ENCODE assay signal across 8 cellular contexts in genomic region chr11:76444384-76445121, GRCh38. TPM values are rescaled to one million over a fixed set of nuclear protein-coding genes. Genes with fewer than 3 reads are reported as not detected.
DNase-seq lines count a peak whose midpoint lies in the region; ATAC-seq and TF ChIP-seq lines count a peak whose summit lies in the region.

Gene EMSY, plus strand, starts transcription at chr11:76445018. Its CDS starts 1,921 bp downstream, at chr11:76446939.

- TF ChIP-seq POLR2A in GM18951 (IDR thresholded peaks at IDR 0.05; ENCODE audit: extremely low read depth, insufficient read depth, insufficient read length) = peak; percentile 98

- H3K27ac ChIP-seq in caudate nucleus (ENCODE audit: low read depth, low read length) (peak within 1 kb of the TSS; percentile 94), smooth muscle cell (ENCODE audit: low read depth) (peak within 1 kb of the TSS; percentile 92)

- intact Hi-C loops in activated B cell treated with CpG ODN at 0.5 μM for 24 hours (cut with micrococcal nuclease) = loop anchor here (1.0 to 10.0 kb wide), 9 partner anchors 63 to 1190 kb away; partner anchors contain the start of genes ACER3, CLNS1A, DGAT2 and GVQW3

- DNase-seq in AG08395 (ENCODE audit: low spot score) = peak; percentile 98
- DNase-seq in NCI-H345 (lab: John Stamatoyannopoulos, UW) = peak; percentile 99
- DNase-seq in activated B cell treated with CpG ODN at 0.5 μM for 24 hours = peak; percentile 78
- DNase-seq in caudate nucleus (lab: John Stamatoyannopoulos, UW) = peak; percentile 79 to 100 (median 99)
- DNase-seq in iPS-NIHi7 (ENCODE audit: extremely low spot score) = peak; percentile 96
- peak; percentile 92 for DNase-seq in smooth muscle cell (lab: John Stamatoyannopoulos, UW; ENCODE audit: unreplicated experiment)

- CTCF ChIA-PET in activated B cell treated with CpG ODN at 0.5 μM for 24 hours (lab: Charles Lee) = no interaction called here

- peak within 1 kb of the TSS; percentile 98 for H3K9ac ChIP-seq in smooth muscle cell (ENCODE audit: low read depth)

- no peaks in the 10 kb centered on the region for H3K9me3 ChIP-seq in smooth muscle cell (replicated peaks; ENCODE audit: low read depth)

- peaks cover 22% of the 10 kb centered on the region for H4K20me1 ChIP-seq in smooth muscle cell (ENCODE audit: low read depth)

- H2AFZ ChIP-seq in smooth muscle cell (ENCODE audit: low read depth) = peak within 1 kb of the TSS; percentile 96

- H3K4me1 Mint-ChIP-seq in activated B cell treated with CpG ODN at 0.5 μM for 24 hours = peaks cover 31% of the 10 kb centered on the region

- peaks cover 27% of the 10 kb centered on the region for H3K4me1 ChIP-seq in smooth muscle cell (ENCODE audit: low read depth)

- H3K4me2 ChIP-seq in smooth muscle cell = peak within 1 kb of the TSS; percentile 91

- H3K9me3 Mint-ChIP-seq in activated B cell treated with CpG ODN at 0.5 μM for 24 hours = no peaks in the 10 kb centered on the region

- peak within 1 kb of the TSS; percentile 93 for H3K27ac Mint-ChIP-seq in activated B cell treated with CpG ODN at 0.5 μM for 24 hours

- POLR2A ChIA-PET in activated B cell treated with CpG ODN at 0.5 μM for 24 hours (lab: Charles Lee) = interaction anchor here (0.7 to 1.9 kb wide), 2 partner anchors 60 to 1550 kb away, joined by 3 to 4 read pairs; partner anchors contain the start of gene INTS4

- in situ Hi-C loops in GM18951 (cut with MboI; ENCODE audit: low sequenced_read_pairs, unreplicated experiment) = no loop called here

- no peaks in the 10 kb centered on the region for H3K27me3 Mint-ChIP-seq in activated B cell treated with CpG ODN at 0.5 μM for 24 hours

- under 1% methylated on average over 53 of the region's 53 CpGs for WGBS in smooth muscle cell (ENCODE audit: low lambda C conversion rate)

- H3K36me3 ChIP-seq in smooth muscle cell (ENCODE audit: low read depth) = no peaks in the 10 kb centered on the region

- H3F3A ChIP-seq in smooth muscle cell (ENCODE audit: low read depth) = no peaks in the 10 kb centered on the region

- TF ChIP-seq CTCF in activated B cell treated with CpG ODN at 0.5 μM for 24 hours (IDR thresholded peaks at IDR 0.05) (no peak), smooth muscle cell (IDR thresholded peaks at IDR 0.05; ENCODE audit: borderline replicate concordance, insufficient read depth, poor library complexity, severe bottlenecking) (no peak)

- H3K4me3 Mint-ChIP-seq in activated B cell treated with CpG ODN at 0.5 μM for 24 hours = peak within 1 kb of the TSS; percentile 95

- H3K36me3 Mint-ChIP-seq in activated B cell treated with CpG ODN at 0.5 μM for 24 hours (ENCODE audit: low read depth) = peaks cover 35% of the 10 kb centered on the region

- ATAC-seq in HG03196 (IDR thresholded peaks at IDR 0.05; ENCODE audit: unreplicated experiment) (peak; percentile 89), activated B cell treated with CpG ODN at 0.5 μM for 24 hours (ENCODE audit: low read depth) (peak; percentile 95)

- H3K79me2 ChIP-seq in smooth muscle cell (ENCODE audit: low read depth) = peaks cover 40% of the 10 kb centered on the region

- H3K4me3 ChIP-seq in smooth muscle cell = peak within 1 kb of the TSS; percentile 99

- H3K27me3 ChIP-seq in smooth muscle cell (ENCODE audit: low read depth) = no peaks in the 10 kb centered on the region

RNA-seq across cellular contexts. Expression of gene EMSY, which starts in this region (rescaled TPM):
- total RNA-seq in activated B cell treated with CpG ODN at 0.5 μM for 24 hours (24.9 and 31.1 TPM in 2 replicates), smooth muscle cell (26.0 and 73.3 TPM in 2 replicates)
- polyA plus RNA-seq in smooth muscle cell = 11.5 and 14.5 TPM in 2 replicates

Comparison
In these comparisons a context has a peak if more than half of its experiments do, and no peak if none do; other contexts are left out.
1. Peak in every context shown above with its lines: DNase-seq, ATAC-seq, H3K4me3 ChIP-seq and H3K27ac ChIP-seq.